ENCODE assay signal across 21 cellular contexts in genomic region chr2:202765435-202765834, GRCh38.
A peak's percentile ranks its signal among the peaks of the same experiment; 100 is the strongest.
DNase-seq lines count a peak whose midpoint lies in the region; ATAC-seq and TF ChIP-seq lines count a peak whose summit lies in the region.
"Had no signal": no experiment of that assay in that cellular context is flagged by ENCODE, and none has a peak within 500 bp of the region (broad histone marks: within the 10 kb centered on the region; RNA-seq: fewer than 3 reads in every experiment).

No MANE protein-coding gene starts in this region.

- H3K9me3 ChIP-seq in IMR-90 (ENCODE audit: control insufficient read depth, insufficient read depth, low read length) (no peaks in the 10 kb centered on the region), prostate gland (no peaks in the 10 kb centered on the region)
- H3K9me3 ChIP-seq: adrenal gland, BE2C, sigmoid colon had no signal

- no peaks in the 10 kb centered on the region for H3K9me3 Mint-ChIP-seq in activated naive CD8-positive, alpha-beta T cell treated with anti-CD3 and anti-CD28 coated beads, Interleukin-2, amount 50 U/mL, for 24 hours
- no peaks in the 10 kb centered on the region for H3K9me3 Mint-ChIP-seq in naive thymus-derived CD8-positive, alpha-beta T cell
- H3K9me3 Mint-ChIP-seq: activated T-cell treated with anti-CD3 and anti-CD28 coated beads, Interleukin-2, amount 50 U/mL, for 72 hours; IgD-negative memory B cell had no signal

- TF ChIP-seq RAD21 in IMR-90 (IDR thresholded peaks at IDR 0.05; ENCODE audit: low read length): no peak

- H3K4ac ChIP-seq in IMR-90 (ENCODE audit: low read depth, low read length): no peak overlapping the region

- H3K27ac ChIP-seq in IMR-90 (ENCODE audit: insufficient read depth, low read length): no peak overlapping the region
- H3K27ac ChIP-seq in prostate gland: no peak overlapping the region
- H3K27ac ChIP-seq: sigmoid colon had no signal

- H4K8ac ChIP-seq in IMR-90 (ENCODE audit: low read depth in 2 of 2, low read length in 2 of 2): no peak overlapping the region

- H2BK120ac ChIP-seq in IMR-90 (ENCODE audit: low read depth, low read length): no peak overlapping the region

- no peak overlapping the region for H2AK9ac ChIP-seq in IMR-90 (replicated peaks; ENCODE audit: low read depth, low read length, poor library complexity)

- H3K79me1 ChIP-seq in IMR-90 (ENCODE audit: low read depth in 1 of 2, low read length in 2 of 2): no peaks in the 10 kb centered on the region

- H4K5ac ChIP-seq in IMR-90 (ENCODE audit: low read depth, low read length): no peak overlapping the region

- H3K4me1 ChIP-seq in IMR-90 (ENCODE audit: control insufficient read depth, insufficient read depth, low read length) (no peaks in the 10 kb centered on the region), prostate gland (replicated peaks) (no peaks in the 10 kb centered on the region)
- H3K4me1 ChIP-seq: adrenal gland, BE2C had no signal

- no CpG with 5 or more reads among the region's 5 CpGs for WGBS in IMR-90 (ENCODE audit: extremely low coverage in 2 of 2, insufficient read length in 1 of 2), 2 experiments
- 49% methylated on average over 5 of the region's 5 CpGs for WGBS in prostate gland

- no peak overlapping the region for H3K4me2 ChIP-seq in IMR-90 (ENCODE audit: low read depth, low read length)

- no peak overlapping the region for H2BK5ac ChIP-seq in IMR-90 (ENCODE audit: low read depth, low read length, poor library complexity, severe bottlenecking)

- in situ Hi-C loops in IMR-90 (cut with MboI; ENCODE audit: low sequenced_read_pairs): no loop called here

- H3K36me3 ChIP-seq in IMR-90 (ENCODE audit: control insufficient read depth, insufficient read depth, low read length) (peaks cover 4% of the 10 kb centered on the region), prostate gland (no peaks in the 10 kb centered on the region)
- H3K36me3 ChIP-seq: BE2C, sigmoid colon had no signal

- H3K4me3 ChIP-seq in IMR-90 (ENCODE audit: insufficient read depth, low read depth, low read length) (no peak overlapping the region), prostate gland (no peak overlapping the region)
- H3K4me3 ChIP-seq: adrenal gland, sigmoid colon had no signal

- no peak overlapping the region for H3K9ac ChIP-seq in IMR-90 (ENCODE audit: low read depth, low read length)

- TF ChIP-seq CTCF in IMR-90 (conservative IDR thresholded peaks at IDR 0.05; ENCODE audit: low read depth, low read length): no peak
- no peak for TF ChIP-seq CTCF in prostate gland (IDR thresholded peaks at IDR 0.05)

- no peak for TF ChIP-seq POLR2A in IMR-90 (IDR thresholded peaks at IDR 0.05; ENCODE audit: low read depth, low read length)
- TF ChIP-seq POLR2A in prostate gland (IDR thresholded peaks at IDR 0.05): no peak

- no peak overlapping the region for H2BK15ac ChIP-seq in IMR-90 (ENCODE audit: low read depth, low read length)

- H3K18ac ChIP-seq in IMR-90 (ENCODE audit: low read depth, low read length): no peak overlapping the region

- ATAC-seq in IMR-90 (ENCODE audit: low read depth): no peak
- no peak for ATAC-seq in activated naive CD8-positive, alpha-beta T cell treated with anti-CD3 and anti-CD28 coated beads, Interleukin-2, amount 50 U/mL, for 24 hours
- no peak for ATAC-seq in naive thymus-derived CD8-positive, alpha-beta T cell
- ATAC-seq in HG02798 (IDR thresholded peaks at IDR 0.05; ENCODE audit: poor library complexity, unreplicated experiment): no peak
- ATAC-seq: PC-3 had no signal

- H3K4me3 Mint-ChIP-seq in activated naive CD8-positive, alpha-beta T cell treated with anti-CD3 and anti-CD28 coated beads, Interleukin-2, amount 50 U/mL, for 24 hours: no peak overlapping the region
- H3K4me3 Mint-ChIP-seq in naive thymus-derived CD8-positive, alpha-beta T cell: peak overlapping the region in 4 of 10 donors; percentile 22 to 61 (median 33)
- H3K4me3 Mint-ChIP-seq: activated T-cell treated with anti-CD3 and anti-CD28 coated beads, Interleukin-2, amount 50 U/mL, for 72 hours; IgD-negative memory B cell had no signal

- dilution Hi-C loops in IMR-90 (cut with HindIII; ENCODE audit: low sequenced_read_pairs, unreplicated experiment): no loop called here

- H3K9me1 ChIP-seq in IMR-90 (ENCODE audit: insufficient read depth, low read length): no peaks in the 10 kb centered on the region

- peak overlapping the region; percentile 32 for H3K27ac Mint-ChIP-seq in activated naive CD8-positive, alpha-beta T cell treated with anti-CD3 and anti-CD28 coated beads, Interleukin-2, amount 50 U/mL, for 24 hours
- peak overlapping the region; percentile 32 to 94 (median 82) for H3K27ac Mint-ChIP-seq in naive thymus-derived CD8-positive, alpha-beta T cell

- peaks cover 48% of the 10 kb centered on the region for H3K4me1 Mint-ChIP-seq in activated naive CD8-positive, alpha-beta T cell treated with anti-CD3 and anti-CD28 coated beads, Interleukin-2, amount 50 U/mL, for 24 hours
- peaks cover 25 to 79% (median 63%) of the 10 kb centered on the region in 4 donors for H3K4me1 Mint-ChIP-seq in naive thymus-derived CD8-positive, alpha-beta T cell

- H3K36me3 Mint-ChIP-seq in activated naive CD8-positive, alpha-beta T cell treated with anti-CD3 and anti-CD28 coated beads, Interleukin-2, amount 50 U/mL, for 24 hours (ENCODE audit: low read depth): peaks cover 17% of the 10 kb centered on the region
- peaks cover 10 to 30% (median 14%) of the 10 kb centered on the region in 3 donors for H3K36me3 Mint-ChIP-seq in naive thymus-derived CD8-positive, alpha-beta T cell

- no peak overlapping the region for H2BK20ac ChIP-seq in IMR-90 (ENCODE audit: low read depth, low read length)

- no peaks in the 10 kb centered on the region for H4K20me1 ChIP-seq in IMR-90 (ENCODE audit: insufficient read depth, low read length)

- H3K27me3 ChIP-seq in IMR-90 (ENCODE audit: control insufficient read depth, insufficient read depth, low read length) (no peaks in the 10 kb centered on the region), prostate gland (replicated peaks; ENCODE audit: insufficient read depth) (no peaks in the 10 kb centered on the region)
- H3K27me3 ChIP-seq: adrenal gland, BE2C, sigmoid colon had no signal

- H3K27me3 Mint-ChIP-seq in activated naive CD8-positive, alpha-beta T cell treated with anti-CD3 and anti-CD28 coated beads, Interleukin-2, amount 50 U/mL, for 24 hours: no peaks in the 10 kb centered on the region
- no peaks in the 10 kb centered on the region for H3K27me3 Mint-ChIP-seq in naive thymus-derived CD8-positive, alpha-beta T cell
- H3K27me3 Mint-ChIP-seq: IgD-negative memory B cell had no signal

- H3K14ac ChIP-seq in IMR-90 (replicated peaks; ENCODE audit: low read depth, low read length): no peak overlapping the region

- CTCF ChIA-PET in IMR-90 (lab: Yijun Ruan, JAX): no interaction called here

- POLR2A ChIA-PET in IMR-90 (lab: Charles Lee; ENCODE audit: unreplicated experiment): no interaction called here
- POLR2A ChIA-PET in naive thymus-derived CD8-positive, alpha-beta T cell (lab: Charles Lee): interaction anchor here (0.9 kb wide), 1 partner anchor 131 kb away, joined by 5 read pairs; the partner anchor contains the start of gene FAM117B

- intact Hi-C loops in IMR-90 (cut with micrococcal nuclease): no loop called here
- intact Hi-C loops in prostate gland (cut with DNase I): no loop called here

- no peak overlapping the region for H4K91ac ChIP-seq in IMR-90 (ENCODE audit: insufficient read depth, low read depth, low read length)

- DNase-seq in CD1c-positive myeloid dendritic cell (ENCODE audit: extremely low spot score) (peak; percentile 87), IMR-90 (no peak), prostate gland (ENCODE audit: low spot score) (no peak), NCI-H748 (lab: John Stamatoyannopoulos, UW; ENCODE audit: unreplicated experiment) (no peak)
- no peak for DNase-seq in activated naive CD8-positive, alpha-beta T cell treated with anti-CD3 and anti-CD28 coated beads, Interleukin-2, amount 50 U/mL, for 24 hours
- DNase-seq in naive thymus-derived CD8-positive, alpha-beta T cell: no peak
- DNase-seq in stimulated activated CD4-positive, alpha-beta T cell treated with anti-CD3 and anti-CD28 coated beads, Interleukin-15, amount 100 ng/mL, for 24 hours: no peak
- DNase-seq: activated CD4-positive, alpha-beta T cell treated with anti-CD3 and anti-CD28 coated beads, Interleukin-2, amount 50 U/mL, for 48 hours; activated T-cell treated with anti-CD3 and anti-CD28 coated beads, Interleukin-2, amount 50 U/mL, for 72 hours; adrenal gland; BE2C; central memory CD4-positive, alpha-beta T cell; effector CD8-positive, alpha-beta T cell; midbrain; NCI-H1105; NCI-H526; PC-3; sigmoid colon; stimulated activated CD4-positive, alpha-beta T cell treated with anti-CD3 and anti-CD28 coated beads, Interleukin-2, amount 100 ng/mL, for 48 hours had no signal

- H3K23ac ChIP-seq in IMR-90 (ENCODE audit: low read depth, low read length): no peak overlapping the region

- H2AFZ ChIP-seq in IMR-90 (replicated peaks; ENCODE audit: low read length, poor library complexity): no peak overlapping the region

- no peak overlapping the region for H3K56ac ChIP-seq in IMR-90 (ENCODE audit: extremely low read depth, insufficient read depth, low read length)

- BruUV-seq in IMR-90 (replicated peaks; lab: Mats Ljungman, UMichigan): no TSS peak

- H2AK5ac ChIP-seq in IMR-90 (ENCODE audit: low read depth, low read length): no peak overlapping the region

TF ChIP-seq in IMR-90, 13 proteins besides CTCF, POLR2A, EP300 and RAD21:
- TF ChIP-seq MAFK (IDR thresholded peaks at IDR 0.05; ENCODE audit: low read depth, low read length): peak; percentile 69
- TF ChIP-seq CHD1 (IDR thresholded peaks at IDR 0.05; ENCODE audit: low read depth, low read length): no peak
